In the genomic region with DNA sequence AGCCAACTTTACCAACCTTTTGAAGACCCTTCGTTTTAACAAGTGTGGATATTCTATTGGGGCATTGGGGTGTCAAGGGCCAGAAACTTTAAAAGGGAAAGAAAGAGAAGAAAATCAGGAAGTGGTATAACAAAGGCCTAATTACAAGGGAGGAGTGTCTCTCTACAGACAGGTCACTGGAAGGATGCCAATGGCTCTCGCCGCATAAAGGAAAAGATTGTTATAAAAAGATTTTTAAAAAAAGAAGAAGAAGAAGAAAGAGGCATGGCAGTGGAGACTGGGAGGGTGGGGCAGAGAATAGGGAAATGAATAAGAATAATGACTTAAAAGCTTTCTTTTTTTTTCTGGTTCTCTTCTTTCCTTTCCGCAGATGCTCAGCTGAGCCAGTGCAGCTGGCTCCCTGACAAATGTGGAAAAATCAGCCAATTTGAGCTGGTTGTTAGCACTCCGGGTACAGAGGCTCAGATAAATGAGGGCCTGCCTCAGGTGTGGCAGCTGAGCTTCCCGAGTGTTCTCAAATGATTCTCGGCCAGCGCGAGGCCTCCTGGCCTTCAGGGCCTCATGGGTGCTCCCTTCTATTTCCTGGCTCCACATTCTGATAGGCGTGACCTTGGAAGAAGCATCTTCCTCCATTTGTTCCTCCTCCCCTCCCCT, we compare ENCODE assay signal across 17 cellular contexts.
DNase-seq lines count a peak whose midpoint lies in the region; ATAC-seq and TF ChIP-seq lines count a peak whose summit lies in the region.
"Had no signal": no experiment of that assay in that cellular context is flagged by ENCODE, and none has a peak within 500 bp of the region (broad histone marks: within the 10 kb centered on the region; RNA-seq: fewer than 3 reads in every experiment).

No MANE protein-coding gene starts in this region.

- H3K4me3 ChIP-seq in HAP-1 (no peak overlapping the region), mucosa of descending colon (no peak overlapping the region)
- H3K4me3 ChIP-seq: gastrocnemius medialis, psoas muscle, suprapubic skin had no signal

- no peak overlapping the region for H3K4me3 Mint-ChIP-seq in chondrocyte (ENCODE audit: unreplicated experiment)
- H3K4me3 Mint-ChIP-seq: activated CD4-positive, alpha-beta T cell treated with anti-CD3 and anti-CD28 coated beads, Interleukin-2, amount 10 ng/mL, durations not matched to agents 7 days and 5 days had no signal

- H3K36me3 ChIP-seq in HAP-1 (replicated peaks) (no peaks in the 10 kb centered on the region; the same call in 1 of the 2 replicates), mucosa of descending colon (ENCODE audit: low read depth) (no peaks in the 10 kb centered on the region)
- H3K36me3 ChIP-seq: BE2C, gastrocnemius medialis, suprapubic skin had no signal

- H3K27me3 Mint-ChIP-seq in chondrocyte (ENCODE audit: low read depth): no peaks in the 10 kb centered on the region
- H3K27me3 Mint-ChIP-seq: activated CD4-positive, alpha-beta T cell treated with anti-CD3 and anti-CD28 coated beads, Interleukin-2, amount 10 ng/mL, durations not matched to agents 7 days and 5 days had no signal

- no peaks in the 10 kb centered on the region for H3K27me3 ChIP-seq in HAP-1 (ENCODE audit: low read depth)
- H3K27me3 ChIP-seq: BE2C, gastrocnemius medialis, suprapubic skin had no signal

- ATAC-seq in mucosa of descending colon: peak; percentile 58
- ATAC-seq in GM18502 (IDR thresholded peaks at IDR 0.05; ENCODE audit: poor library complexity, unreplicated experiment): no peak
- no peak for ATAC-seq in HG03520 (IDR thresholded peaks at IDR 0.05; ENCODE audit: unreplicated experiment)
- ATAC-seq: psoas muscle had no signal

- no peaks in the 10 kb centered on the region for H3K9me3 Mint-ChIP-seq in chondrocyte (ENCODE audit: low read depth)
- H3K9me3 Mint-ChIP-seq: activated CD4-positive, alpha-beta T cell treated with anti-CD3 and anti-CD28 coated beads, Interleukin-2, amount 10 ng/mL, durations not matched to agents 7 days and 5 days had no signal

- in situ Hi-C loops in HAP-1 (cut with MboI; ENCODE audit: low sequenced_read_pairs): no loop called here

- no peak for TF ChIP-seq CTCF in VCaP (conservative IDR thresholded peaks at IDR 0.05)
- TF ChIP-seq CTCF in mucosa of descending colon (IDR thresholded peaks at IDR 0.05): no peak
- no peak for TF ChIP-seq CTCF in chondrocyte (IDR thresholded peaks at IDR 0.05)

- H3K36me3 Mint-ChIP-seq in chondrocyte (ENCODE audit: low read depth): no peaks in the 10 kb centered on the region

- intact Hi-C loops in mucosa of descending colon (cut with DNase I, micrococcal nuclease): no loop called here

- H3K27ac ChIP-seq in VCaP: peak overlapping the region; percentile 41
- H3K27ac ChIP-seq: gastrocnemius medialis, psoas muscle, suprapubic skin had no signal

- peak; percentile 41 to 50 for DNase-seq in HAP-1 (ENCODE audit: low spot score in 2 of 2)
- DNase-seq in NCI-H2081 treated with DMSO at 0.1 percent for 48 hours (lab: John Stamatoyannopoulos, UW): peak; percentile 42
- DNase-seq in mucosa of descending colon: peak in 2 of 3 donors; percentile 29 to 52
- DNase-seq in chondrocyte (ENCODE audit: low spot score): no peak
- no peak for DNase-seq in HUDEP-2 (lab: John Stamatoyannopoulos, UW; ENCODE audit: unreplicated experiment in 76 of 76)
- DNase-seq: activated CD4-positive, alpha-beta T cell treated with anti-CD3 and anti-CD28 coated beads, Interleukin-2, amount 10 ng/mL, durations not matched to agents 7 days and 5 days; activated T-cell treated with anti-CD3 and anti-CD28 coated beads, Interleukin-2, amount 50 U/mL, for 1 hour; BE2C; gastrocnemius medialis; Kasumi-1; NCI-H446; psoas muscle; stimulated activated CD4-positive, alpha-beta T cell treated with anti-CD3 and anti-CD28 coated beads, Interleukin-15, amount 100 ng/mL, for 24 hours had no signal

- peaks cover 7% of the 10 kb centered on the region; the same call in 1 of the 2 replicates for H3K4me1 ChIP-seq in HAP-1
- H3K4me1 ChIP-seq in mucosa of descending colon (ENCODE audit: low read depth): peaks cover 10% of the 10 kb centered on the region
- H3K4me1 ChIP-seq: BE2C, suprapubic skin had no signal

- peaks cover 20% of the 10 kb centered on the region for H3K4me1 Mint-ChIP-seq in chondrocyte (ENCODE audit: low read depth)
- H3K4me1 Mint-ChIP-seq: activated CD4-positive, alpha-beta T cell treated with anti-CD3 and anti-CD28 coated beads, Interleukin-2, amount 10 ng/mL, durations not matched to agents 7 days and 5 days had no signal

- no peak overlapping the region for H3K27ac Mint-ChIP-seq in chondrocyte (ENCODE audit: unreplicated experiment)
- H3K27ac Mint-ChIP-seq: activated CD4-positive, alpha-beta T cell treated with anti-CD3 and anti-CD28 coated beads, Interleukin-2, amount 10 ng/mL, durations not matched to agents 7 days and 5 days had no signal

- 0 out of 2 replicates have a peak, but pooled peaks cover 5% of the 10 kb centered on the region for H3K9me3 ChIP-seq in HAP-1
- no peaks in the 10 kb centered on the region for H3K9me3 ChIP-seq in mucosa of descending colon
- H3K9me3 ChIP-seq: BE2C, gastrocnemius medialis, psoas muscle, suprapubic skin had no signal

Comparison
In these comparisons a context has a peak if more than half of its experiments do, and no peak if none do; other contexts are left out.
1. DNase-seq: peak in HAP-1 (2 of 2), NCI-H2081 treated with DMSO at 0.1 percent for 48 hours (single experiment) and mucosa of descending colon (2 of 3); none in chondrocyte (single experiment) and HUDEP-2 (0 of 76).